ENCODE assay signal across 1 cellular context in genomic region chr20:1855113-1855512, GRCh38.
A peak's percentile ranks its signal among the peaks of the same experiment; 100 is the strongest.
TF ChIP-seq lines count a peak whose summit lies in the region.

No MANE protein-coding gene starts in this region.

TF ChIP-seq in HepG2, 621 proteins besides CTCF, POLR2A, EP300 and RAD21 (continued from another document and continues in another):
- TF ChIP-seq, protein P1, sequence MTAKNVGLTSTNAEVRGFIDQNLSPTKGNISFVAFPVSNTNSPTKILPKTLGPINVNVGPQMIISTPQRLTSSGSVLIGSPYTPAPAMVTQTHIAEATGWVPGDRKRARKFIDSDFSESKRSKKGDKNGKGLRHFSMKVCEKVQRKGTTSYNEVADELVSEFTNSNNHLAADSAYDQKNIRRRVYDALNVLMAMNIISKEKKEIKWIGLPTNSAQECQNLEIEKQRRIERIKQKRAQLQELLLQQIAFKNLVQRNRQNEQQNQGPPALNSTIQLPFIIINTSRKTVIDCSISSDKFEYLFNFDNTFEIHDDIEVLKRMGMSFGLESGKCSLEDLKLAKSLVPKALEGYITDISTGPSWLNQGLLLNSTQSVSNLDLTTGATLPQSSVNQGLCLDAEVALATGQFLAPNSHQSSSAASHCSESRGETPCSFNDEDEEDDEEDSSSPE (CRISPR knock-in tag; IDR thresholded peaks at IDR 0.05) = 0 out of 2 replicates have a peak, but pooled peaks have one; percentile 34
- peak; percentile 85 for TF ChIP-seq SIX4 (CRISPR knock-in tag; IDR thresholded peaks at IDR 0.05)
- no peak for TF ChIP-seq ZNF101 (CRISPR knock-in tag; IDR thresholded peaks at IDR 0.05; ENCODE audit: borderline replicate concordance, low read depth)
- TF ChIP-seq ZNF350 (CRISPR knock-in tag; IDR thresholded peaks at IDR 0.05; ENCODE audit: borderline replicate concordance, low read depth) = no peak
- peak; percentile 42 for TF ChIP-seq MAX (IDR thresholded peaks at IDR 0.05)
- TF ChIP-seq RAD51 (IDR thresholded peaks at IDR 0.05; ENCODE audit: borderline replicate concordance) = no peak
- TF ChIP-seq SPEN (CRISPR knock-in tag; IDR thresholded peaks at IDR 0.05; ENCODE audit: low read depth) = no peak
- TF ChIP-seq MAFG (CRISPR knock-in tag; IDR thresholded peaks at IDR 0.05) = no peak
- TF ChIP-seq ARNT2 (CRISPR knock-in tag; IDR thresholded peaks at IDR 0.05; ENCODE audit: low read depth) = no peak
- no peak for TF ChIP-seq HMGXB4 (CRISPR knock-in tag; IDR thresholded peaks at IDR 0.05; ENCODE audit: borderline replicate concordance in 1 of 2, low read depth in 1 of 2)
- no peak for TF ChIP-seq ZNF496 (CRISPR knock-in tag; IDR thresholded peaks at IDR 0.05; ENCODE audit: insufficient replicate concordance)
- TF ChIP-seq FOSL1 (CRISPR knock-in tag; IDR thresholded peaks at IDR 0.05; ENCODE audit: borderline replicate concordance) = no peak
- TF ChIP-seq KDM2A (CRISPR knock-in tag; IDR thresholded peaks at IDR 0.05; ENCODE audit: borderline replicate concordance, low read depth) = no peak
- 0 out of 2 replicates have a peak, but pooled peaks have one; percentile 13 for TF ChIP-seq THAP11 (CRISPR knock-in tag; IDR thresholded peaks at IDR 0.05)
- TF ChIP-seq ATF7 (IDR thresholded peaks at IDR 0.05) = no peak
- TF ChIP-seq ATF7 (CRISPR knock-in tag; IDR thresholded peaks at IDR 0.05) = no peak
- no peak for TF ChIP-seq ZBTB44 (CRISPR knock-in tag; IDR thresholded peaks at IDR 0.05)
- peak; percentile 32; the same call in 1 of the 2 replicates for TF ChIP-seq ZMYM4 (CRISPR knock-in tag; IDR thresholded peaks at IDR 0.05)
- TF ChIP-seq ZNF296 (CRISPR knock-in tag; conservative IDR thresholded peaks at IDR 0.05) = no peak
- no peak for TF ChIP-seq ZNF543 (CRISPR knock-in tag; IDR thresholded peaks at IDR 0.05)
- TF ChIP-seq RELA (CRISPR knock-in tag; IDR thresholded peaks at IDR 0.05) = peak; percentile 59; the same call in 1 of the 2 replicates
- no peak for TF ChIP-seq ZNF891 (CRISPR knock-in tag; IDR thresholded peaks at IDR 0.05)
- no peak for TF ChIP-seq ATAD3A (CRISPR knock-in tag; IDR thresholded peaks at IDR 0.05)
- no peak for TF ChIP-seq ZBTB7A (CRISPR knock-in tag; IDR thresholded peaks at IDR 0.05)
- no peak for TF ChIP-seq REL (CRISPR knock-in tag; conservative IDR thresholded peaks at IDR 0.05)
- TF ChIP-seq ZNF883 (CRISPR knock-in tag; IDR thresholded peaks at IDR 0.05; ENCODE audit: not compliant biosample characterization) = no peak
- no peak for TF ChIP-seq SMARCE1 (IDR thresholded peaks at IDR 0.05; ENCODE audit: borderline replicate concordance)
- TF ChIP-seq PAF1 (CRISPR knock-in tag; IDR thresholded peaks at IDR 0.05) = no peak
- TF ChIP-seq MTA1 (CRISPR knock-in tag; IDR thresholded peaks at IDR 0.05; ENCODE audit: borderline replicate concordance) = peak; percentile 82
- no peak for TF ChIP-seq CCDC6 (CRISPR knock-in tag; IDR thresholded peaks at IDR 0.05)
- TF ChIP-seq TEAD2 (CRISPR knock-in tag; IDR thresholded peaks at IDR 0.05) = no peak
- peak; percentile 51; the same call in 1 of the 2 replicates for TF ChIP-seq KDM6A (CRISPR knock-in tag; IDR thresholded peaks at IDR 0.05; ENCODE audit: low read depth)
- no peak for TF ChIP-seq FLYWCH1 (CRISPR knock-in tag; IDR thresholded peaks at IDR 0.05)
- TF ChIP-seq NRL (CRISPR knock-in tag; IDR thresholded peaks at IDR 0.05; ENCODE audit: borderline replicate concordance) = 0 out of 2 replicates have a peak, but pooled peaks have one; percentile 69
- TF ChIP-seq, protein P2, sequence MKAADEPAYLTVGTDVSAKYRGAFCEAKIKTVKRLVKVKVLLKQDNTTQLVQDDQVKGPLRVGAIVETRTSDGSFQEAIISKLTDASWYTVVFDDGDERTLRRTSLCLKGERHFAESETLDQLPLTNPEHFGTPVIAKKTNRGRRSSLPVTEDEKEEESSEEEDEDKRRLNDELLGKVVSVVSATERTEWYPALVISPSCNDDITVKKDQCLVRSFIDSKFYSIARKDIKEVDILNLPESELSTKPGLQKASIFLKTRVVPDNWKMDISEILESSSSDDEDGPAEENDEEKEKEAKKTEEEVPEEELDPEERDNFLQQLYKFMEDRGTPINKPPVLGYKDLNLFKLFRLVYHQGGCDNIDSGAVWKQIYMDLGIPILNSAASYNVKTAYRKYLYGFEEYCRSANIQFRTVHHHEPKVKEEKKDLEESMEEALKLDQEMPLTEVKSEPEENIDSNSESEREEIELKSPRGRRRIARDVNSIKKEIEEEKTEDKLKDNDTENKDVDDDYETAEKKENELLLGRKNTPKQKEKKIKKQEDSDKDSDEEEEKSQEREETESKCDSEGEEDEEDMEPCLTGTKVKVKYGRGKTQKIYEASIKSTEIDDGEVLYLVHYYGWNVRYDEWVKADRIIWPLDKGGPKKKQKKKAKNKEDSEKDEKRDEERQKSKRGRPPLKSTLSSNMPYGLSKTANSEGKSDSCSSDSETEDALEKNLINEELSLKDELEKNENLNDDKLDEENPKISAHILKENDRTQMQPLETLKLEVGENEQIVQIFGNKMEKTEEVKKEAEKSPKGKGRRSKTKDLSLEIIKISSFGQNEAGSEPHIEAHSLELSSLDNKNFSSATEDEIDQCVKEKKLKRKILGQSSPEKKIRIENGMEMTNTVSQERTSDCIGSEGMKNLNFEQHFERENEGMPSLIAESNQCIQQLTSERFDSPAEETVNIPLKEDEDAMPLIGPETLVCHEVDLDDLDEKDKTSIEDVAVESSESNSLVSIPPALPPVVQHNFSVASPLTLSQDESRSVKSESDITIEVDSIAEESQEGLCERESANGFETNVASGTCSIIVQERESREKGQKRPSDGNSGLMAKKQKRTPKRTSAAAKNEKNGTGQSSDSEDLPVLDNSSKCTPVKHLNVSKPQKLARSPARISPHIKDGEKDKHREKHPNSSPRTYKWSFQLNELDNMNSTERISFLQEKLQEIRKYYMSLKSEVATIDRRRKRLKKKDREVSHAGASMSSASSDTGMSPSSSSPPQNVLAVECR (CRISPR knock-in tag; IDR thresholded peaks at IDR 0.05; ENCODE audit: borderline replicate concordance) = no peak; the same call in 1 of the 2 replicates
- no peak for TF ChIP-seq ZNF10 (CRISPR knock-in tag; IDR thresholded peaks at IDR 0.05; ENCODE audit: borderline replicate concordance, low read depth)
- TF ChIP-seq ZBTB25 (CRISPR knock-in tag; IDR thresholded peaks at IDR 0.05) = 0 out of 2 replicates have a peak, but pooled peaks have one; percentile 28
- no peak for TF ChIP-seq PLSCR1 (CRISPR knock-in tag; IDR thresholded peaks at IDR 0.05; ENCODE audit: borderline replicate concordance)
- TF ChIP-seq NFE2L2 (IDR thresholded peaks at IDR 0.05; ENCODE audit: low read length) = no peak
- 0 out of 2 replicates have a peak, but pooled peaks have one; percentile 37 for TF ChIP-seq ZNF792 (CRISPR knock-in tag; IDR thresholded peaks at IDR 0.05)
- no peak for TF ChIP-seq ATM (IDR thresholded peaks at IDR 0.05; ENCODE audit: borderline replicate concordance)
- no peak for TF ChIP-seq RBM22 (optimal IDR thresholded peaks at IDR 0.05; ENCODE audit: low read length)
- no peak for TF ChIP-seq SNRNP70 (IDR thresholded peaks at IDR 0.05; ENCODE audit: low read depth, low read length)
- TF ChIP-seq ZNF747 (CRISPR knock-in tag; IDR thresholded peaks at IDR 0.05; ENCODE audit: borderline replicate concordance) = no peak
- TF ChIP-seq PAX8 (CRISPR knock-in tag; IDR thresholded peaks at IDR 0.05; ENCODE audit: borderline replicate concordance) = no peak
- no peak for TF ChIP-seq ZFYVE20 (CRISPR knock-in tag; IDR thresholded peaks at IDR 0.05; ENCODE audit: borderline replicate concordance, low read depth)
- no peak for TF ChIP-seq JDP2 (CRISPR knock-in tag; IDR thresholded peaks at IDR 0.05; ENCODE audit: borderline replicate concordance)
- TF ChIP-seq CEBPG (CRISPR knock-in tag; IDR thresholded peaks at IDR 0.05) = no peak
- no peak for TF ChIP-seq ZNF839 (CRISPR knock-in tag; IDR thresholded peaks at IDR 0.05; ENCODE audit: borderline replicate concordance)
- no peak for TF ChIP-seq PLRG1 (conservative IDR thresholded peaks at IDR 0.05)
- no peak for TF ChIP-seq CBX1 (IDR thresholded peaks at IDR 0.05; ENCODE audit: low read depth)
- no peak; the same call in 1 of the 2 replicates for TF ChIP-seq CBFB (CRISPR knock-in tag; IDR thresholded peaks at IDR 0.05)
- TF ChIP-seq HDAC1 (CRISPR knock-in tag; IDR thresholded peaks at IDR 0.05) = peak; percentile 75
- TF ChIP-seq ZNF761 (CRISPR knock-in tag; conservative IDR thresholded peaks at IDR 0.05) = no peak
- TF ChIP-seq TIGD3 (CRISPR knock-in tag; IDR thresholded peaks at IDR 0.05; ENCODE audit: borderline replicate concordance) = no peak
- TF ChIP-seq CENPT (CRISPR knock-in tag; IDR thresholded peaks at IDR 0.05; ENCODE audit: low read depth) = no peak
- TF ChIP-seq, protein P3, sequence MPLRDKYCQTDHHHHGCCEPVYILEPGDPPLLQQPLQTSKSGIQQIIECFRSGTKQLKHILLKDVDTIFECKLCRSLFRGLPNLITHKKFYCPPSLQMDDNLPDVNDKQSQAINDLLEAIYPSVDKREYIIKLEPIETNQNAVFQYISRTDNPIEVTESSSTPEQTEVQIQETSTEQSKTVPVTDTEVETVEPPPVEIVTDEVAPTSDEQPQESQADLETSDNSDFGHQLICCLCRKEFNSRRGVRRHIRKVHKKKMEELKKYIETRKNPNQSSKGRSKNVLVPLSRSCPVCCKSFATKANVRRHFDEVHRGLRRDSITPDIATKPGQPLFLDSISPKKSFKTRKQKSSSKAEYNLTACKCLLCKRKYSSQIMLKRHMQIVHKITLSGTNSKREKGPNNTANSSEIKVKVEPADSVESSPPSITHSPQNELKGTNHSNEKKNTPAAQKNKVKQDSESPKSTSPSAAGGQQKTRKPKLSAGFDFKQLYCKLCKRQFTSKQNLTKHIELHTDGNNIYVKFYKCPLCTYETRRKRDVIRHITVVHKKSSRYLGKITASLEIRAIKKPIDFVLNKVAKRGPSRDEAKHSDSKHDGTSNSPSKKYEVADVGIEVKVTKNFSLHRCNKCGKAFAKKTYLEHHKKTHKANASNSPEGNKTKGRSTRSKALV (CRISPR knock-in tag; IDR thresholded peaks at IDR 0.05) = no peak
- TF ChIP-seq TBP (CRISPR knock-in tag; IDR thresholded peaks at IDR 0.05) = no peak
- no peak for TF ChIP-seq ZC3H4 (CRISPR knock-in tag; IDR thresholded peaks at IDR 0.05; ENCODE audit: borderline replicate concordance)
- TF ChIP-seq ZNF629 (CRISPR knock-in tag; conservative IDR thresholded peaks at IDR 0.05) = no peak
- TF ChIP-seq ZKSCAN1 (IDR thresholded peaks at IDR 0.05; ENCODE audit: low read length) = no peak
- TF ChIP-seq KLF16 (CRISPR knock-in tag; IDR thresholded peaks at IDR 0.05) = 0 out of 4 replicates have a peak, but pooled peaks of 1 of the 2 experiments have one; percentile 47
- TF ChIP-seq, protein P4, sequence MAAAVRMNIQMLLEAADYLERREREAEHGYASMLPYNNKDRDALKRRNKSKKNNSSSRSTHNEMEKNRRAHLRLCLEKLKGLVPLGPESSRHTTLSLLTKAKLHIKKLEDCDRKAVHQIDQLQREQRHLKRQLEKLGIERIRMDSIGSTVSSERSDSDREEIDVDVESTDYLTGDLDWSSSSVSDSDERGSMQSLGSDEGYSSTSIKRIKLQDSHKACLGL (CRISPR knock-in tag; IDR thresholded peaks at IDR 0.05) = no peak
- no peak for TF ChIP-seq SMAD9 (CRISPR knock-in tag; IDR thresholded peaks at IDR 0.05)
